ENCODE assay signal across 8 cellular contexts in genomic region chr14:90815817-90816662, GRCh38. TPM values are rescaled to one million over a fixed set of nuclear protein-coding genes. Genes with fewer than 3 reads are reported as not detected.
DNase-seq lines count a peak whose midpoint lies in the region; ATAC-seq and TF ChIP-seq lines count a peak whose summit lies in the region.

TSS of gene TTC7B (minus strand) at chr14:90816430. CDS start at chr14:90816295, 135 bp downstream.

- H3K4me3 ChIP-seq in Panc1 (ENCODE audit: low read depth in 2 of 2, low read length in 2 of 2) (peak within 1 kb of the TSS; percentile 54 to 59), body of pancreas (peak within 1 kb of the TSS; percentile 26 to 72), iPS-18c (ENCODE audit: insufficient read depth, low read depth, low read length) (peak within 1 kb of the TSS; percentile 62), skeletal muscle satellite cell (ENCODE audit: low read length) (peak within 1 kb of the TSS; percentile 76)

- in situ Hi-C loops in Panc1 (cut with HindIII; ENCODE audit: low pct_unique_long_range_greater_than_20kb, low sequenced_read_pairs) = no loop called here

- peak within 1 kb of the TSS; percentile 86 for H3K4me2 ChIP-seq in skeletal muscle satellite cell (ENCODE audit: low read length)

- ATAC-seq in HG02642 (IDR thresholded peaks at IDR 0.05; ENCODE audit: poor library complexity, unreplicated experiment) (peak; percentile 71), Panc1 (peak; percentile 93), body of pancreas (peak; percentile 91)

- no peaks in the 10 kb centered on the region for H3K9me3 ChIP-seq in Panc1 (ENCODE audit: control insufficient read depth, insufficient read depth, low read depth, low read length)
- H3K9me3 ChIP-seq in body of pancreas = no peaks in the 10 kb centered on the region
- H3K9me3 ChIP-seq in iPS-18c (ENCODE audit: control insufficient read depth, insufficient read depth, low read length) = no peaks in the 10 kb centered on the region
- no peaks in the 10 kb centered on the region for H3K9me3 ChIP-seq in skeletal muscle satellite cell (replicated peaks; ENCODE audit: low read length)

- H3K9ac ChIP-seq in skeletal muscle satellite cell (ENCODE audit: low read depth, low read length) = peak within 1 kb of the TSS; percentile 85

- POLR2A ChIA-PET in Panc1 (lab: Charles Lee) = no interaction called here

- H3K27me3 ChIP-seq in Panc1 (ENCODE audit: control insufficient read depth, insufficient read depth, low read length) = no peaks in the 10 kb centered on the region
- no peaks in the 10 kb centered on the region for H3K27me3 ChIP-seq in body of pancreas
- H3K27me3 ChIP-seq in skeletal muscle satellite cell (ENCODE audit: control insufficient read depth, insufficient read depth, low read length) = no peaks in the 10 kb centered on the region

- CTCF ChIA-PET in Panc1 (lab: Charles Lee) = no interaction called here

- WGBS in body of pancreas, 2 donors = 0 to 1% methylated on average over 9 to 26 of the region's 111 CpGs

- H3K4me1 ChIP-seq in Panc1 (ENCODE audit: control insufficient read depth, insufficient read depth, low read length) (no peaks in the 10 kb centered on the region; the same call in 1 of the 2 replicates), body of pancreas (peaks cover 35% of the 10 kb centered on the region), skeletal muscle satellite cell (ENCODE audit: control insufficient read depth, insufficient read depth, low read length) (peaks cover 13% of the 10 kb centered on the region)

- no TSS peak for BruUV-seq in Panc1 (replicated peaks; lab: Mats Ljungman, UMichigan)

- TF ChIP-seq CTCF in Panc1 (IDR thresholded peaks at IDR 0.05) (peak; percentile 70; the same call in 1 of the 2 replicates), body of pancreas (IDR thresholded peaks at IDR 0.05) (peak in 5 of 7 experiments; percentile 14 to 57 (median 48))

- H3K36me3 ChIP-seq in Panc1 (ENCODE audit: control insufficient read depth, insufficient read depth, low read length) (no peaks in the 10 kb centered on the region; the same call in 1 of the 2 replicates), body of pancreas (replicated peaks in 1 of 2; ENCODE audit: insufficient read depth in 1 of 2, low read depth in 2 of 2) (no peaks in the 10 kb centered on the region), skeletal muscle satellite cell (ENCODE audit: insufficient read depth, low read length) (no peaks in the 10 kb centered on the region)

- intact Hi-C loops in Panc1 (cut with micrococcal nuclease; ENCODE audit: unreplicated experiment) = no loop called here
- intact Hi-C loops in body of pancreas (cut with DNase I) = no loop called here

- peak within 1 kb of the TSS; percentile 20; the same call in 1 of the 2 replicates for H3K27ac ChIP-seq in Panc1 (ENCODE audit: low read length)
- H3K27ac ChIP-seq in body of pancreas = peak within 1 kb of the TSS in 1 of 4 donors; percentile 44

- TF ChIP-seq POLR2A in body of pancreas (IDR thresholded peaks at IDR 0.05) = no peak

- DNase-seq in NCI-H2227 (lab: John Stamatoyannopoulos, UW; ENCODE audit: unreplicated experiment) = peak; percentile 74
- no peak for DNase-seq in NCI-H2227 treated with DMSO at 0.1 percent for 48 hours (lab: John Stamatoyannopoulos, UW)
- DNase-seq in Panc1 (ENCODE audit: low read depth, low spot score) = no peak
- DNase-seq in body of pancreas = peak; percentile 30 to 63 (median 56)
- DNase-seq in cortex of kidney (lab: John Stamatoyannopoulos, UW) = no peak

RNA-seq across cellular contexts. Expression of gene TTC7B, which starts in this region (rescaled TPM):
- 40.9 TPM for total RNA-seq in Panc1 (2021; ENCODE audit: unreplicated experiment)
- 59.4 TPM for polyA plus RNA-seq in Panc1 (2012; ENCODE audit: insufficient read length)
- 10 to 100 TPM; 15.3 to 44.2 TPM for total RNA-seq in body of pancreas
- 9.4 and 16.5 TPM in 2 replicates for total RNA-seq in skeletal muscle satellite cell (2012; rRNA removed)

Comparison
In these comparisons a context has a peak if more than half of its experiments do, and no peak if none do; other contexts are left out.
1. DNase-seq: peak in NCI-H2227 (single experiment) and body of pancreas (4 of 4); none in NCI-H2227 treated with DMSO at 0.1 percent for 48 hours (single experiment), Panc1 (single experiment) and cortex of kidney (single experiment).
2. Peak in every context shown above with its lines, with median percentiles within 50 percentile points of each other: ATAC-seq and H3K4me3 ChIP-seq.